34 cellular contexts compared by ENCODE assay signal in the genomic region with DNA sequence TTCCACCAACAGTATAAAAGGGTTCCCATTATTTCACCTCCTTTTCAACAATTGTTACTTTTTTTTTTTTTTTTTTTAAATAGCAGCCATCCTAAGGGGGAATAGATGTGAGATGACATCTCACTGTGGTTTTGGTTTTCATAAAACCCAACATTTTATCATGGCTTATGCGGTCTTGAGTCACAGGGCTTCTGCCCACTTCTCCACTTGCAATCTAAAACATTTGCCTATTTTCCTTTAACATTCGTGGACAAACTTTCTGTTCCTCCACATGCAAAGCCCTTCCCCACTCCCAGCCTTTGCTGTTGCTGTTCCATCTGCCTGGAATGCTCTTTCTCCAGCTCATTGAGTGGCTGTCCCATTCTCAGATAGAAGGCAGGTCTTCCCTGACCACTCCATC.
DNase-seq lines count a peak whose midpoint lies in the region; ATAC-seq, FAIRE-seq and TF ChIP-seq lines count a peak whose summit lies in the region.
"Had no signal": no experiment of that assay in that cellular context is flagged by ENCODE, and none has a peak within 500 bp of the region (broad histone marks: within the 10 kb centered on the region; RNA-seq: fewer than 3 reads in every experiment).

No MANE protein-coding gene starts in this region.

- 97% methylated on average over 2 of the region's 2 CpGs; no CpG with 5 or more reads in 1 of the 2 experiments for WGBS in H1 (ENCODE audit: extremely low coverage in 1 of 2, insufficient coverage in 1 of 2, insufficient read length in 1 of 2, insufficient replicate concordance in 2 of 2, low coverage in 1 of 2, low lambda C conversion rate in 2 of 2, missing lambda C conversion rate in 1 of 2), 2 experiments
- WGBS in smooth muscle cell (ENCODE audit: low lambda C conversion rate): 45% methylated on average over 2 of the region's 2 CpGs
- 85 to 90% (median 86%) methylated on average over 2 of the region's 2 CpGs for WGBS in stomach, 5 donors
- 80% methylated on average over 2 of the region's 2 CpGs for WGBS in right cardiac atrium

- DNase-seq in ELR (ENCODE audit: low read depth) (peak; percentile 83), OCI-M1 (lab: John Stamatoyannopoulos, UW) (peak; percentile 74), H1 (ENCODE audit: low read depth in 1 of 2, low spot score in 2 of 2) (no peak), smooth muscle cell (lab: John Stamatoyannopoulos, UW; ENCODE audit: unreplicated experiment) (no peak), stomach (no peak), Right ventricle myocardium superior (no peak), right cardiac atrium (no peak)
- DNase-seq: activated CD4-positive, alpha-beta T cell treated with anti-CD3 and anti-CD28 coated beads, Interleukin-2, amount 50 U/mL, for 1 hour; activated CD8-positive, alpha-beta memory T cell treated with anti-CD3 and anti-CD28 coated beads, Interleukin-2, amount 10 ng/mL, durations not matched to agents 7 days and 5 days; activated naive CD4-positive, alpha-beta T cell treated with anti-CD3 and anti-CD28 coated beads, Interleukin-2, amount 50 U/mL, for 16 hours; activated T-cell treated with anti-CD3 and anti-CD28 coated beads, Interleukin-2, amount 50 U/mL, for 72 hours; aorta; CD4-positive, alpha-beta T cell; cerebellar nuclear complex; foreskin melanocyte; H7; Kasumi-1; mesendoderm; naive thymus-derived CD4-positive, alpha-beta T cell; NCI-H1048; NCI-H1694 treated with DMSO at 0.1 percent for 48 hours; NCI-H69; occipital lobe; stimulated activated CD4-positive, alpha-beta T cell treated with anti-CD3 and anti-CD28 coated beads, Interleukin-2, amount 100 ng/mL, for 48 hours; testis had no signal

- H2BK20ac ChIP-seq in H1 (ENCODE audit: low read length): no peak overlapping the region

- H3K18ac ChIP-seq in H1 (ENCODE audit: extremely low read depth, low read length): no peak overlapping the region

- TF ChIP-seq RAD21 in H1 (IDR thresholded peaks at IDR 0.05 in 1 of 2, conservative IDR thresholded peaks at IDR 0.05 in 1 of 2; ENCODE audit: low read depth in 2 of 2, low read length in 2 of 2): no peak

- CTCF ChIA-PET in H1 (lab: Charles Lee; ENCODE audit: partially characterized antibody): no interaction called here

- no peaks in the 10 kb centered on the region for H3F3A ChIP-seq in smooth muscle cell (ENCODE audit: low read depth)

- no peaks in the 10 kb centered on the region for H3K27me3 ChIP-seq in H1 (replicated peaks in 1 of 4; ENCODE audit: control insufficient read depth in 3 of 4, extremely low read depth in 1 of 4, insufficient read depth in 3 of 4, low read length in 3 of 4)
- H3K27me3 ChIP-seq in smooth muscle cell (ENCODE audit: low read depth): no peaks in the 10 kb centered on the region
- H3K27me3 ChIP-seq in stomach: no peaks in the 10 kb centered on the region
- no peaks in the 10 kb centered on the region for H3K27me3 ChIP-seq in right cardiac atrium (ENCODE audit: control insufficient read depth, insufficient read depth)
- H3K27me3 ChIP-seq: hepatocyte, testis had no signal

- H3K79me1 ChIP-seq in H1 (ENCODE audit: low read depth, low read length): no peaks in the 10 kb centered on the region

- TF ChIP-seq EP300 in H1 (IDR thresholded peaks at IDR 0.05; ENCODE audit: borderline replicate concordance in 1 of 2, low read depth in 2 of 2, low read length in 2 of 2) (no peak), stomach (IDR thresholded peaks at IDR 0.05) (no peak)

- no peak overlapping the region for H4K91ac ChIP-seq in H1 (replicated peaks; ENCODE audit: insufficient read length, low read length)

- H4K5ac ChIP-seq in H1 (ENCODE audit: insufficient read length, low read depth, low read length): no peak overlapping the region

- H3K79me2 ChIP-seq in H1 (ENCODE audit: control insufficient read depth in 1 of 2, insufficient read depth in 2 of 2, low read length in 2 of 2): no peaks in the 10 kb centered on the region
- H3K79me2 ChIP-seq in smooth muscle cell (ENCODE audit: low read depth): no peaks in the 10 kb centered on the region
- H3K79me2 ChIP-seq: hepatocyte had no signal

- no peak for TF ChIP-seq CTCF in H1 (IDR thresholded peaks at IDR 0.05; ENCODE audit: control extremely low read depth in 1 of 3, insufficient read depth in 1 of 3, low read depth in 1 of 3, low read length in 3 of 3)
- no peak for TF ChIP-seq CTCF in smooth muscle cell (IDR thresholded peaks at IDR 0.05; ENCODE audit: borderline replicate concordance, insufficient read depth, poor library complexity, severe bottlenecking)
- no peak for TF ChIP-seq CTCF in stomach (IDR thresholded peaks at IDR 0.05)

- no peak overlapping the region; the same call in 1 of the 2 replicates for H2BK12ac ChIP-seq in H1 (ENCODE audit: low read depth, low read length)

- H3K9me3 ChIP-seq in H1 (ENCODE audit: insufficient read depth in 2 of 2, low read depth in 1 of 2, low read length in 1 of 2) (no peaks in the 10 kb centered on the region), smooth muscle cell (replicated peaks; ENCODE audit: low read depth) (no peaks in the 10 kb centered on the region), stomach (no peaks in the 10 kb centered on the region), right cardiac atrium (ENCODE audit: control insufficient read depth, low read length) (peaks cover 3% of the 10 kb centered on the region)
- H3K9me3 ChIP-seq: testis had no signal

- no peak overlapping the region for H4K8ac ChIP-seq in H1 (ENCODE audit: extremely low read depth, insufficient read depth, low read length)

- H3K14ac ChIP-seq in H1 (ENCODE audit: insufficient read length): no peak overlapping the region

- H3K4me1 ChIP-seq in H1 (replicated peaks in 1 of 4; ENCODE audit: control insufficient read depth in 3 of 4, insufficient read depth in 4 of 4, low read length in 3 of 4): no peaks in the 10 kb centered on the region
- H3K4me1 ChIP-seq in smooth muscle cell (ENCODE audit: low read depth): no peaks in the 10 kb centered on the region
- no peaks in the 10 kb centered on the region for H3K4me1 ChIP-seq in stomach
- H3K4me1 ChIP-seq in right cardiac atrium (ENCODE audit: control insufficient read depth, insufficient read depth, low read length): no peaks in the 10 kb centered on the region
- H3K4me1 ChIP-seq: testis had no signal

- H3K4me2 ChIP-seq in H1 (ENCODE audit: insufficient read depth in 1 of 2, low read depth in 2 of 2, low read length in 2 of 2) (no peak overlapping the region), smooth muscle cell (no peak overlapping the region)
- H3K4me2 ChIP-seq: hepatocyte had no signal

- no peak overlapping the region for H3K23ac ChIP-seq in H1 (ENCODE audit: insufficient read length)

- H2BK15ac ChIP-seq in H1 (ENCODE audit: low read length): 0 out of 2 replicates have a peak overlapping the region, but pooled peaks have one; percentile 46

- H3K36me3 ChIP-seq in H1 (ENCODE audit: control insufficient read depth in 2 of 4, insufficient read depth in 4 of 4, low read length in 3 of 4) (no peaks in the 10 kb centered on the region), smooth muscle cell (ENCODE audit: low read depth) (no peaks in the 10 kb centered on the region), stomach (no peaks in the 10 kb centered on the region)

- intact Hi-C loops in stomach (cut with DNase I; ENCODE audit: low total_unique reads) (no loop called here), Right ventricle myocardium superior (cut with DNase I) (no loop called here), right cardiac atrium (cut with DNase I) (no loop called here)

- no peak overlapping the region for H3K9ac ChIP-seq in H1 (replicated peaks in 1 of 4; ENCODE audit: extremely low read depth in 1 of 4, low read depth in 3 of 4, low read length in 3 of 4)
- H3K9ac ChIP-seq in smooth muscle cell (ENCODE audit: low read depth): no peak overlapping the region

- no peak overlapping the region for H3K4me3 ChIP-seq in H1 (ENCODE audit: extremely low read depth in 1 of 4, insufficient read depth in 2 of 4, low read depth in 3 of 4, low read length in 4 of 4)
- H3K4me3 ChIP-seq in smooth muscle cell: no peak overlapping the region
- no peak overlapping the region for H3K4me3 ChIP-seq in stomach
- no peak overlapping the region for H3K4me3 ChIP-seq in right cardiac atrium (ENCODE audit: low read length)
- H3K4me3 ChIP-seq: hepatocyte, testis had no signal

- TF ChIP-seq POLR2A in H1 (IDR thresholded peaks at IDR 0.05; ENCODE audit: control extremely low read depth in 1 of 2, low read depth in 2 of 2, low read length in 2 of 2): no peak
- no peak for TF ChIP-seq POLR2A in stomach (IDR thresholded peaks at IDR 0.05)

- H3K4ac ChIP-seq in H1 (replicated peaks; ENCODE audit: insufficient read length, low read depth, low read length): no peak overlapping the region

- H2AFZ ChIP-seq in H1 (ENCODE audit: low read length): no peak overlapping the region
- no peak overlapping the region for H2AFZ ChIP-seq in smooth muscle cell (ENCODE audit: low read depth)
- H2AFZ ChIP-seq: hepatocyte had no signal

- H3K27ac ChIP-seq in H1 (ENCODE audit: low read depth, low read length): no peak overlapping the region
- peak overlapping the region; percentile 49 for H3K27ac ChIP-seq in smooth muscle cell (ENCODE audit: low read depth)
- no peak overlapping the region for H3K27ac ChIP-seq in stomach
- H3K27ac ChIP-seq in right cardiac atrium (ENCODE audit: low read length): no peak overlapping the region
- H3K27ac ChIP-seq: epithelial cell of prostate, hepatocyte, RWPE1, testis had no signal

- H4K20me1 ChIP-seq in H1 (replicated peaks in 1 of 2; ENCODE audit: control insufficient read depth in 1 of 2, insufficient read depth in 2 of 2, low read length in 2 of 2): no peaks in the 10 kb centered on the region
- H4K20me1 ChIP-seq in smooth muscle cell (ENCODE audit: low read depth): no peaks in the 10 kb centered on the region

- POLR2A ChIA-PET in H1 (lab: Charles Lee; ENCODE audit: partially characterized antibody): no interaction called here

- ATAC-seq in Right ventricle myocardium superior (ENCODE audit: poor library complexity) (no peak), right cardiac atrium (no peak)
- ATAC-seq: activated CD8-positive, alpha-beta memory T cell treated with anti-CD3 and anti-CD28 coated beads, Interleukin-2, amount 10 ng/mL, durations not matched to agents 7 days and 5 days; activated T-cell treated with anti-CD3 and anti-CD28 coated beads, Interleukin-2, amount 50 U/mL, for 72 hours; left lobe of liver; naive thymus-derived CD4-positive, alpha-beta T cell; stimulated activated memory B cell treated with anti-CD40 and anti-IgM and Interleukin-4, amounts not matched to agents 10 μg/mL and 1 μg/mL and 100 μg/mL, for 72 hours; WTC11 had no signal

- H3K56ac ChIP-seq in H1 (replicated peaks; ENCODE audit: insufficient read length, low read depth, low read length): no peak overlapping the region

- no peak for FAIRE-seq in H1 (lab: Jason Lieb, UNC)
- FAIRE-seq: G401.6, GM18507, urothelium cell line had no signal

- H2AK5ac ChIP-seq in H1 (ENCODE audit: low read depth, low read length): no peak overlapping the region

- H2BK120ac ChIP-seq in H1 (replicated peaks; ENCODE audit: low read depth, low read length): no peak overlapping the region

- no peak overlapping the region for H2BK5ac ChIP-seq in H1 (ENCODE audit: low read depth, low read length)

- H3K23me2 ChIP-seq in H1 (ENCODE audit: low read depth, low read length): no peaks in the 10 kb centered on the region; the same call in 1 of the 2 replicates

TF ChIP-seq in H1, 55 proteins besides CTCF, POLR2A, EP300 and RAD21 (continues in another document):
- TF ChIP-seq HDAC6 (IDR thresholded peaks at IDR 0.05; ENCODE audit: low read depth, low read length): no peak

Comparison
In these comparisons a context has a peak if more than half of its experiments do, and no peak if none do; other contexts are left out.
1. DNase-seq: peak in ELR (single experiment) and OCI-M1 (single experiment); none in H1 (0 of 2), smooth muscle cell (single experiment), stomach (single experiment), Right ventricle myocardium superior (single experiment) and right cardiac atrium (0 of 3).